1 cellular context compared by ENCODE assay signal in the genomic region with DNA sequence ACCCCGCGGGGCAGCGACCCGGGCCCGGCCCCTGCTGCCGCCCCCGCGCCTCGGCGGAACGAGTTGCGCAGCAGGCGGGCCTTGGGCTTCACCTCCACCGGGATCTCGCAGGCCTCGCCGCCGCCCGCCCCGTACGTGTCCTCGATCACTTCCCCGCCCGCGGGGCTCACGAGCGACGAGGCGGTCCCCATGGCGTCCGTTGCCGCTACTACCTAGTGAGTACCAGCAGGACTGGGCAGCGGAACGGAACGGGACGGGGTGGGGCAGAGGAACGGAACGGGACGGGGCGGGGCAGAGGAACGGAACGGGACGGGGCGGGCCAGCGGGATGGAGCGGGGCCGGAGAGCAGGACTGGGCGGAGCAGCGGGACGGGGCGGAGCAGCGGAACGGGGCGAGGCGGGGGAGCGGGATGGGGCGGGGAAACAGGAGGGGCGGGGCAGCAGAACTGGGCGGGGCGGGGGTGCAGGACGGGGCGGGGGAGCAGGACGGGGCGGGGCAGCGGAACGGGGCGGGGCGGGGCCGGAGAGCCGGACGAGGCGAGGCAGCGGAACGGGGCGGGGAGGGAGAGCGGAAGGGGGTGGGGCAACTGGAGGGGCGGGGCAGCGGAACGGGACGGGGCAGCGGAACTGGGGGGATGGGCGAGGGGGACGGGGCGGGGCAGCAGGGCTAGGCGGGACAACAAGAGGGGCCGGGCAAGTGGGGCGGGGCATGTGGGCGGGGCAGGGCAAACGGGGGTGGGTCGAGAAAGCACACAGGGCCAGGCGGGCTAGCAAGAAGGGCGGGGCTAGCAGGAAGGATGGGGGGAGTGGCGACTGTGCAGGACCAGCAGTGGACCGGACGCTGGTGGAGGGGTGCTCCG.
TF ChIP-seq lines count a peak whose summit lies in the region.

A gene with protein sequence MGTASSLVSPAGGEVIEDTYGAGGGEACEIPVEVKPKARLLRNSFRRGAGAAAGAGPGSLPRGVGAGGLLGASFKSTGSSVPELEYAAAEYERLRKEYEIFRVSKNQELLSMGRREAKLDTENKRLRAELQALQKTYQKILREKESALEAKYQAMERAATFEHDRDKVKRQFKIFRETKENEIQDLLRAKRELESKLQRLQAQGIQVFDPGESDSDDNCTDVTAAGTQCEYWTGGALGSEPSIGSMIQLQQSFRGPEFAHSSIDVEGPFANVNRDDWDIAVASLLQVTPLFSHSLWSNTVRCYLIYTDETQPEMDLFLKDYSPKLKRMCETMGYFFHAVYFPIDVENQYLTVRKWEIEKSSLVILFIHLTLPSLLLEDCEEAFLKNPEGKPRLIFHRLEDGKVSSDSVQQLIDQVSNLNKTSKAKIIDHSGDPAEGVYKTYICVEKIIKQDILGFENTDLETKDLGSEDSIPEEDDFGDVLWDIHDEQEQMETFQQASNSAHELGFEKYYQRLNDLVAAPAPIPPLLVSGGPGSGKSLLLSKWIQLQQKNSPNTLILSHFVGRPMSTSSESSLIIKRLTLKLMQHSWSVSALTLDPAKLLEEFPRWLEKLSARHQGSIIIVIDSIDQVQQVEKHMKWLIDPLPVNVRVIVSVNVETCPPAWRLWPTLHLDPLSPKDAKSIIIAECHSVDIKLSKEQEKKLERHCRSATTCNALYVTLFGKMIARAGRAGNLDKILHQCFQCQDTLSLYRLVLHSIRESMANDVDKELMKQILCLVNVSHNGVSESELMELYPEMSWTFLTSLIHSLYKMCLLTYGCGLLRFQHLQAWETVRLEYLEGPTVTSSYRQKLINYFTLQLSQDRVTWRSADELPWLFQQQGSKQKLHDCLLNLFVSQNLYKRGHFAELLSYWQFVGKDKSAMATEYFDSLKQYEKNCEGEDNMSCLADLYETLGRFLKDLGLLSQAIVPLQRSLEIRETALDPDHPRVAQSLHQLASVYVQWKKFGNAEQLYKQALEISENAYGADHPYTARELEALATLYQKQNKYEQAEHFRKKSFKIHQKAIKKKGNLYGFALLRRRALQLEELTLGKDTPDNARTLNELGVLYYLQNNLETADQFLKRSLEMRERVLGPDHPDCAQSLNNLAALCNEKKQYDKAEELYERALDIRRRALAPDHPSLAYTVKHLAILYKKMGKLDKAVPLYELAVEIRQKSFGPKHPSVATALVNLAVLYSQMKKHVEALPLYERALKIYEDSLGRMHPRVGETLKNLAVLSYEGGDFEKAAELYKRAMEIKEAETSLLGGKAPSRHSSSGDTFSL (N-terminal part only) (minus strand): TSS at position 245 of the 859 bp plus-strand sequence. CDS start 54 bp downstream, at position 191.

TF ChIP-seq in WTC11, 78 proteins besides CTCF, POLR2A, EP300 and RAD21 (continued from another document):
- TF ChIP-seq, protein P1, sequence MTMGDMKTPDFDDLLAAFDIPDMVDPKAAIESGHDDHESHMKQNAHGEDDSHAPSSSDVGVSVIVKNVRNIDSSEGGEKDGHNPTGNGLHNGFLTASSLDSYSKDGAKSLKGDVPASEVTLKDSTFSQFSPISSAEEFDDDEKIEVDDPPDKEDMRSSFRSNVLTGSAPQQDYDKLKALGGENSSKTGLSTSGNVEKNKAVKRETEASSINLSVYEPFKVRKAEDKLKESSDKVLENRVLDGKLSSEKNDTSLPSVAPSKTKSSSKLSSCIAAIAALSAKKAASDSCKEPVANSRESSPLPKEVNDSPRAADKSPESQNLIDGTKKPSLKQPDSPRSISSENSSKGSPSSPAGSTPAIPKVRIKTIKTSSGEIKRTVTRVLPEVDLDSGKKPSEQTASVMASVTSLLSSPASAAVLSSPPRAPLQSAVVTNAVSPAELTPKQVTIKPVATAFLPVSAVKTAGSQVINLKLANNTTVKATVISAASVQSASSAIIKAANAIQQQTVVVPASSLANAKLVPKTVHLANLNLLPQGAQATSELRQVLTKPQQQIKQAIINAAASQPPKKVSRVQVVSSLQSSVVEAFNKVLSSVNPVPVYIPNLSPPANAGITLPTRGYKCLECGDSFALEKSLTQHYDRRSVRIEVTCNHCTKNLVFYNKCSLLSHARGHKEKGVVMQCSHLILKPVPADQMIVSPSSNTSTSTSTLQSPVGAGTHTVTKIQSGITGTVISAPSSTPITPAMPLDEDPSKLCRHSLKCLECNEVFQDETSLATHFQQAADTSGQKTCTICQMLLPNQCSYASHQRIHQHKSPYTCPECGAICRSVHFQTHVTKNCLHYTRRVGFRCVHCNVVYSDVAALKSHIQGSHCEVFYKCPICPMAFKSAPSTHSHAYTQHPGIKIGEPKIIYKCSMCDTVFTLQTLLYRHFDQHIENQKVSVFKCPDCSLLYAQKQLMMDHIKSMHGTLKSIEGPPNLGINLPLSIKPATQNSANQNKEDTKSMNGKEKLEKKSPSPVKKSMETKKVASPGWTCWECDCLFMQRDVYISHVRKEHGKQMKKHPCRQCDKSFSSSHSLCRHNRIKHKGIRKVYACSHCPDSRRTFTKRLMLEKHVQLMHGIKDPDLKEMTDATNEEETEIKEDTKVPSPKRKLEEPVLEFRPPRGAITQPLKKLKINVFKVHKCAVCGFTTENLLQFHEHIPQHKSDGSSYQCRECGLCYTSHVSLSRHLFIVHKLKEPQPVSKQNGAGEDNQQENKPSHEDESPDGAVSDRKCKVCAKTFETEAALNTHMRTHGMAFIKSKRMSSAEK (CRISPR knock-in tag; IDR thresholded peaks at IDR 0.05; ENCODE audit: borderline replicate concordance): no peak
- TF ChIP-seq, protein P2, sequence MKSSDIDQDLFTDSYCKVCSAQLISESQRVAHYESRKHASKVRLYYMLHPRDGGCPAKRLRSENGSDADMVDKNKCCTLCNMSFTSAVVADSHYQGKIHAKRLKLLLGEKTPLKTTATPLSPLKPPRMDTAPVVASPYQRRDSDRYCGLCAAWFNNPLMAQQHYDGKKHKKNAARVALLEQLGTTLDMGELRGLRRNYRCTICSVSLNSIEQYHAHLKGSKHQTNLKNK (CRISPR knock-in tag; IDR thresholded peaks at IDR 0.05): no peak
- 0 out of 2 replicates have a peak, but pooled peaks have one; percentile 39 for TF ChIP-seq TP53 (CRISPR knock-in tag; IDR thresholded peaks at IDR 0.05)
- TF ChIP-seq SP1 (CRISPR knock-in tag; conservative IDR thresholded peaks at IDR 0.05): peak; percentile 83; the same call in 1 of the 2 replicates
- TF ChIP-seq ESRRA (CRISPR knock-in tag; IDR thresholded peaks at IDR 0.05; ENCODE audit: borderline replicate concordance): no peak
- TF ChIP-seq PRRX2 (CRISPR knock-in tag; IDR thresholded peaks at IDR 0.05): no peak
- TF ChIP-seq TEAD1 (CRISPR knock-in tag; IDR thresholded peaks at IDR 0.05): peak; percentile 84
- TF ChIP-seq, protein P3, sequence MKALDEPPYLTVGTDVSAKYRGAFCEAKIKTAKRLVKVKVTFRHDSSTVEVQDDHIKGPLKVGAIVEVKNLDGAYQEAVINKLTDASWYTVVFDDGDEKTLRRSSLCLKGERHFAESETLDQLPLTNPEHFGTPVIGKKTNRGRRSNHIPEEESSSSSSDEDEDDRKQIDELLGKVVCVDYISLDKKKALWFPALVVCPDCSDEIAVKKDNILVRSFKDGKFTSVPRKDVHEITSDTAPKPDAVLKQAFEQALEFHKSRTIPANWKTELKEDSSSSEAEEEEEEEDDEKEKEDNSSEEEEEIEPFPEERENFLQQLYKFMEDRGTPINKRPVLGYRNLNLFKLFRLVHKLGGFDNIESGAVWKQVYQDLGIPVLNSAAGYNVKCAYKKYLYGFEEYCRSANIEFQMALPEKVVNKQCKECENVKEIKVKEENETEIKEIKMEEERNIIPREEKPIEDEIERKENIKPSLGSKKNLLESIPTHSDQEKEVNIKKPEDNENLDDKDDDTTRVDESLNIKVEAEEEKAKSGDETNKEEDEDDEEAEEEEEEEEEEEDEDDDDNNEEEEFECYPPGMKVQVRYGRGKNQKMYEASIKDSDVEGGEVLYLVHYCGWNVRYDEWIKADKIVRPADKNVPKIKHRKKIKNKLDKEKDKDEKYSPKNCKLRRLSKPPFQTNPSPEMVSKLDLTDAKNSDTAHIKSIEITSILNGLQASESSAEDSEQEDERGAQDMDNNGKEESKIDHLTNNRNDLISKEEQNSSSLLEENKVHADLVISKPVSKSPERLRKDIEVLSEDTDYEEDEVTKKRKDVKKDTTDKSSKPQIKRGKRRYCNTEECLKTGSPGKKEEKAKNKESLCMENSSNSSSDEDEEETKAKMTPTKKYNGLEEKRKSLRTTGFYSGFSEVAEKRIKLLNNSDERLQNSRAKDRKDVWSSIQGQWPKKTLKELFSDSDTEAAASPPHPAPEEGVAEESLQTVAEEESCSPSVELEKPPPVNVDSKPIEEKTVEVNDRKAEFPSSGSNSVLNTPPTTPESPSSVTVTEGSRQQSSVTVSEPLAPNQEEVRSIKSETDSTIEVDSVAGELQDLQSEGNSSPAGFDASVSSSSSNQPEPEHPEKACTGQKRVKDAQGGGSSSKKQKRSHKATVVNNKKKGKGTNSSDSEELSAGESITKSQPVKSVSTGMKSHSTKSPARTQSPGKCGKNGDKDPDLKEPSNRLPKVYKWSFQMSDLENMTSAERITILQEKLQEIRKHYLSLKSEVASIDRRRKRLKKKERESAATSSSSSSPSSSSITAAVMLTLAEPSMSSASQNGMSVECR (CRISPR knock-in tag; IDR thresholded peaks at IDR 0.05; ENCODE audit: borderline replicate concordance): 0 out of 2 replicates have a peak, but pooled peaks have one; percentile 29
- TF ChIP-seq, protein P4, sequence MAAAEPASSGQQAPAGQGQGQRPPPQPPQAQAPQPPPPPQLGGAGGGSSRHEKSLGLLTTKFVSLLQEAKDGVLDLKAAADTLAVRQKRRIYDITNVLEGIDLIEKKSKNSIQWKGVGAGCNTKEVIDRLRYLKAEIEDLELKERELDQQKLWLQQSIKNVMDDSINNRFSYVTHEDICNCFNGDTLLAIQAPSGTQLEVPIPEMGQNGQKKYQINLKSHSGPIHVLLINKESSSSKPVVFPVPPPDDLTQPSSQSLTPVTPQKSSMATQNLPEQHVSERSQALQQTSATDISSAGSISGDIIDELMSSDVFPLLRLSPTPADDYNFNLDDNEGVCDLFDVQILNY (CRISPR knock-in tag; IDR thresholded peaks at IDR 0.05): peak; percentile 75; the same call in 1 of the 2 replicates
- TF ChIP-seq, protein P5, sequence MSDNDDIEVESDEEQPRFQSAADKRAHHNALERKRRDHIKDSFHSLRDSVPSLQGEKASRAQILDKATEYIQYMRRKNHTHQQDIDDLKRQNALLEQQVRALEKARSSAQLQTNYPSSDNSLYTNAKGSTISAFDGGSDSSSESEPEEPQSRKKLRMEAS (CRISPR knock-in tag; IDR thresholded peaks at IDR 0.05): 0 out of 2 replicates have a peak, but pooled peaks have one; percentile 13
- TF ChIP-seq, protein P6, sequence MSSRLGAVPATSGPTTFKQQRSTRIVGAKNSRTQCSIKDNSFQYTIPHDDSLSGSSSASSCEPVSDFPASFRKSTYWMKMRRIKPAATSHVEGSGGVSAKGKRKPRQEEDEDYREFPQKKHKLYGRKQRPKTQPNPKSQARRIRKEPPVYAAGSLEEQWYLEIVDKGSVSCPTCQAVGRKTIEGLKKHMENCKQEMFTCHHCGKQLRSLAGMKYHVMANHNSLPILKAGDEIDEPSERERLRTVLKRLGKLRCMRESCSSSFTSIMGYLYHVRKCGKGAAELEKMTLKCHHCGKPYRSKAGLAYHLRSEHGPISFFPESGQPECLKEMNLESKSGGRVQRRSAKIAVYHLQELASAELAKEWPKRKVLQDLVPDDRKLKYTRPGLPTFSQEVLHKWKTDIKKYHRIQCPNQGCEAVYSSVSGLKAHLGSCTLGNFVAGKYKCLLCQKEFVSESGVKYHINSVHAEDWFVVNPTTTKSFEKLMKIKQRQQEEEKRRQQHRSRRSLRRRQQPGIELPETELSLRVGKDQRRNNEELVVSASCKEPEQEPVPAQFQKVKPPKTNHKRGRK (CRISPR knock-in tag; IDR thresholded peaks at IDR 0.05; ENCODE audit: borderline replicate concordance): no peak
- no peak for TF ChIP-seq ELF4 (CRISPR knock-in tag; IDR thresholded peaks at IDR 0.05; ENCODE audit: low read depth)
- TF ChIP-seq, protein P7, sequence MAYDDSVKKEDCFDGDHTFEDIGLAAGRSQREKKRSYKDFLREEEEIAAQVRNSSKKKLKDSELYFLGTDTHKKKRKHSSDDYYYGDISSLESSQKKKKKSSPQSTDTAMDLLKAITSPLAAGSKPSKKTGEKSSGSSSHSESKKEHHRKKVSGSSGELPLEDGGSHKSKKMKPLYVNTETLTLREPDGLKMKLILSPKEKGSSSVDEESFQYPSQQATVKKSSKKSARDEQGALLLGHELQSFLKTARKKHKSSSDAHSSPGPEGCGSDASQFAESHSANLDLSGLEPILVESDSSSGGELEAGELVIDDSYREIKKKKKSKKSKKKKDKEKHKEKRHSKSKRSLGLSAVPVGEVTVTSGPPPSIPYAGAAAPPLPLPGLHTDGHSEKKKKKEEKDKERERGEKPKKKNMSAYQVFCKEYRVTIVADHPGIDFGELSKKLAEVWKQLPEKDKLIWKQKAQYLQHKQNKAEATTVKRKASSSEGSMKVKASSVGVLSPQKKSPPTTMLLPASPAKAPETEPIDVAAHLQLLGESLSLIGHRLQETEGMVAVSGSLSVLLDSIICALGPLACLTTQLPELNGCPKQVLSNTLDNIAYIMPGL (CRISPR knock-in tag; IDR thresholded peaks at IDR 0.05): 0 out of 2 replicates have a peak, but pooled peaks have one; percentile 50
